28 cellular contexts compared by ENCODE assay signal in genomic region chrX:28794751-28795150, GRCh38.
"Had no signal": no experiment of that assay in that cellular context is flagged by ENCODE, and none has a peak within 500 bp of the region (broad histone marks: within the 10 kb centered on the region; RNA-seq: fewer than 3 reads in every experiment).

No MANE protein-coding gene starts in this region.

- H3K4me3 Mint-ChIP-seq: naive thymus-derived CD8-positive, alpha-beta T cell; nephron; neural crest cell; stimulated activated naive B cell treated with anti-CD40 and anti-IgM and Interleukin-4, amounts not matched to agents 10 μg/mL and 1 μg/mL and 100 μg/mL, for 72 hours had no signal

- H3K9me3 ChIP-seq: lower lobe of right lung, pancreas, prostate gland, testis, thyroid gland, transverse colon, vagina had no signal

- H3K4me1 Mint-ChIP-seq: naive thymus-derived CD8-positive, alpha-beta T cell; neural crest cell; stimulated activated naive B cell treated with anti-CD40 and anti-IgM and Interleukin-4, amounts not matched to agents 10 μg/mL and 1 μg/mL and 100 μg/mL, for 72 hours had no signal

- H3K27me3 Mint-ChIP-seq: naive thymus-derived CD8-positive, alpha-beta T cell; stimulated activated naive B cell treated with anti-CD40 and anti-IgM and Interleukin-4, amounts not matched to agents 10 μg/mL and 1 μg/mL and 100 μg/mL, for 72 hours had no signal

- DNase-seq: kidney glomerular epithelial cell; left cardiac atrium; left lung; lower lobe of right lung; mammary epithelial cell; mesenchymal stem cell; naive thymus-derived CD8-positive, alpha-beta T cell; nucleus accumbens; pancreas; posterior cingulate gyrus; retina; right cardiac atrium; stimulated activated CD4-positive, alpha-beta T cell treated with anti-CD3 and anti-CD28 coated beads, Interleukin-12 subunit alpha, Interleukin-12 subunit beta, amount 100 ng/mL, for 4 hours; stimulated activated CD4-positive, alpha-beta T cell treated with anti-CD3 and anti-CD28 coated beads, Interleukin-15, amount 100 ng/mL, for 24 hours; stimulated activated CD4-positive, alpha-beta T cell treated with anti-CD3 and anti-CD28 coated beads, Interleukin-2, amount 100 ng/mL, for 24 hours; stimulated activated CD4-positive, alpha-beta T cell treated with anti-CD3 and anti-CD28 coated beads, Interleukin-4, amount 100 ng/mL, for 1 hour; stimulated activated naive B cell treated with anti-CD40 and anti-IgM and Interleukin-4, amounts not matched to agents 10 μg/mL and 1 μg/mL and 100 μg/mL, for 72 hours; stimulated activated naive CD8-positive, alpha-beta T cell treated with anti-CD3 and anti-CD28 coated beads, Interleukin-15, Interleukin-2, amounts not matched to agents 100 U/mL and 50 U/mL, for 24 hours; stomach; testis; thyroid gland; transverse colon; upper lobe of left lung had no signal

- H3K27ac Mint-ChIP-seq: naive thymus-derived CD8-positive, alpha-beta T cell; stimulated activated naive B cell treated with anti-CD40 and anti-IgM and Interleukin-4, amounts not matched to agents 10 μg/mL and 1 μg/mL and 100 μg/mL, for 72 hours had no signal

- H3K36me3 Mint-ChIP-seq: stimulated activated naive B cell treated with anti-CD40 and anti-IgM and Interleukin-4, amounts not matched to agents 10 μg/mL and 1 μg/mL and 100 μg/mL, for 72 hours had no signal

- ATAC-seq: left cardiac atrium; left lung; lower lobe of right lung; naive thymus-derived CD8-positive, alpha-beta T cell; pancreas; right cardiac atrium; sciatic nerve; stimulated activated naive B cell treated with anti-CD40 and anti-IgM and Interleukin-4, amounts not matched to agents 10 μg/mL and 1 μg/mL and 100 μg/mL, for 72 hours; stimulated activated naive CD8-positive, alpha-beta T cell treated with anti-CD3 and anti-CD28 coated beads, Interleukin-15, Interleukin-2, amounts not matched to agents 100 U/mL and 50 U/mL, for 24 hours had no signal
